ENCODE assay signal across 9 cellular contexts in the genomic region with DNA sequence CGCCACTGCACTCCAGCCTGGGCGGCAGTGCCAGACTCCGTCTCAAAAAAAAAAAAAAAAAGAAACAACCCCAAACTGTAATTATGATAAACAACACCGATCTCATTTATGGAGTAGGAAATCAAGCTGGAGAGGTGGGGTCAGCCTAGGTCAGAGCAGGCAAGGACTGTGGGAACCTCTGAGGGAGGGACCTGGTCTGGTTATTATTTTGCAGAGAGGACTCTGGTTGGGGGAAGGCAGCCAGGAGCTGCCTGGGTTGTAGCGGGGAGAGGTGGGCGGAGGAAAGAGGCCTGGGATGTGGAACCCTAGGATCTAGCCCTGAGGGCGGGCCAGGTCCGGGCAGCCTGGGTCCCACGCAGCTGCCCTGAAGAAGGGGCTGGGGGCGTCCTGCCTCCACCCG. TPM values are rescaled to one million over a fixed set of nuclear protein-coding genes. Genes with fewer than 3 reads are reported as not detected.
A peak's percentile ranks its signal among the peaks of the same experiment; 100 is the strongest.
DNase-seq lines count a peak whose midpoint lies in the region; ATAC-seq and TF ChIP-seq lines count a peak whose summit lies in the region.
"Had no signal": no experiment of that assay in that cellular context is flagged by ENCODE, and none has a peak within 500 bp of the region (broad histone marks: within the 10 kb centered on the region; RNA-seq: fewer than 3 reads in every experiment).

No MANE protein-coding gene starts in this region.

- H3K4me1 ChIP-seq in MM.1S (ENCODE audit: low read length) (peaks cover 5% of the 10 kb centered on the region), adipocyte (ENCODE audit: control insufficient read depth, insufficient read depth, low read length) (peaks cover 3% of the 10 kb centered on the region)

- no peak for TF ChIP-seq CTCF in MM.1S (IDR thresholded peaks at IDR 0.05; ENCODE audit: low read length)

- no peak overlapping the region for H3K27ac ChIP-seq in MM.1S (ENCODE audit: low read length)
- H3K27ac ChIP-seq: epithelial cell of prostate had no signal

- H3K4me3 ChIP-seq in MM.1S (ENCODE audit: low read length) (peak overlapping the region; percentile 73), adipocyte (ENCODE audit: low read length) (peak overlapping the region; percentile 59)

- H3F3A ChIP-seq in MM.1S (ENCODE audit: insufficient read depth, low read length), result no peaks in the 10 kb centered on the region

- H3K9ac ChIP-seq in MM.1S (ENCODE audit: low read length) (peak overlapping the region; percentile 60; the same call in 1 of the 2 replicates), adipocyte (ENCODE audit: low read length) (peak overlapping the region; percentile 78)

- peaks cover 12% of the 10 kb centered on the region; the same call in 1 of the 2 replicates for H3K27me3 ChIP-seq in MM.1S (replicated peaks; ENCODE audit: insufficient read depth, low read length)
- peaks cover 28% of the 10 kb centered on the region for H3K27me3 ChIP-seq in adipocyte (replicated peaks; ENCODE audit: control insufficient read depth, insufficient read depth, low read length)

- peaks cover 2% of the 10 kb centered on the region for H3K4me1 Mint-ChIP-seq in activated T-cell treated with anti-CD3 and anti-CD28 coated beads, Interleukin-2, amount 50 U/mL, for 4 hours (ENCODE audit: low read depth)
- H3K4me1 Mint-ChIP-seq in stimulated activated naive CD8-positive, alpha-beta T cell treated with anti-CD3 and anti-CD28 coated beads, Interleukin-15, Interleukin-2, amounts not matched to agents 100 ng/mL and 50 ng/mL, for 24 hours (ENCODE audit: low read depth), result peaks cover 4% of the 10 kb centered on the region

- H3K27ac Mint-ChIP-seq in stimulated activated naive CD8-positive, alpha-beta T cell treated with anti-CD3 and anti-CD28 coated beads, Interleukin-15, Interleukin-2, amounts not matched to agents 100 ng/mL and 50 ng/mL, for 24 hours, result peak overlapping the region; percentile 65

- no peaks in the 10 kb centered on the region for H4K20me1 ChIP-seq in MM.1S (ENCODE audit: insufficient read depth, low read length)

- H3K9me3 Mint-ChIP-seq in activated T-cell treated with anti-CD3 and anti-CD28 coated beads, Interleukin-2, amount 50 U/mL, for 4 hours, result no peaks in the 10 kb centered on the region
- no peaks in the 10 kb centered on the region for H3K9me3 Mint-ChIP-seq in stimulated activated naive CD8-positive, alpha-beta T cell treated with anti-CD3 and anti-CD28 coated beads, Interleukin-15, Interleukin-2, amounts not matched to agents 100 ng/mL and 50 ng/mL, for 24 hours

- no peaks in the 10 kb centered on the region for H3K79me2 ChIP-seq in MM.1S (ENCODE audit: low read length)

- H3K36me3 ChIP-seq in MM.1S (replicated peaks; ENCODE audit: insufficient read depth, low read length), result no peaks in the 10 kb centered on the region
- H3K36me3 ChIP-seq in adipocyte (ENCODE audit: control insufficient read depth, insufficient read depth, low read length, severe bottlenecking), result no peaks in the 10 kb centered on the region

- DNase-seq in activated T-cell treated with anti-CD3 and anti-CD28 coated beads, Interleukin-2, amount 50 U/mL, for 4 hours, result no peak
- no peak for DNase-seq in activated T-cell treated with anti-CD3 and anti-CD28 coated beads, Interleukin-2, amount 50 U/mL, for 48 hours
- peak; percentile 31 for DNase-seq in MM.1S
- DNase-seq in adipocyte (ENCODE audit: low read depth), result peak; percentile 28
- peak; percentile 66 for DNase-seq in iPS-NIHi11 (ENCODE audit: low spot score)

- H3K4me2 ChIP-seq in MM.1S (ENCODE audit: low read depth, low read length), result peak overlapping the region; percentile 75

- H3K9me3 ChIP-seq in MM.1S (replicated peaks; ENCODE audit: insufficient read depth, low read length), result no peaks in the 10 kb centered on the region
- no peaks in the 10 kb centered on the region for H3K9me3 ChIP-seq in adipocyte (ENCODE audit: control insufficient read depth, low read length)

- no peaks in the 10 kb centered on the region for H3K36me3 Mint-ChIP-seq in activated T-cell treated with anti-CD3 and anti-CD28 coated beads, Interleukin-2, amount 50 U/mL, for 4 hours (ENCODE audit: insufficient read depth)
- no peaks in the 10 kb centered on the region for H3K36me3 Mint-ChIP-seq in stimulated activated naive CD8-positive, alpha-beta T cell treated with anti-CD3 and anti-CD28 coated beads, Interleukin-15, Interleukin-2, amounts not matched to agents 100 ng/mL and 50 ng/mL, for 24 hours (ENCODE audit: low read depth)

- peaks cover 3% of the 10 kb centered on the region for H3K27me3 Mint-ChIP-seq in activated T-cell treated with anti-CD3 and anti-CD28 coated beads, Interleukin-2, amount 50 U/mL, for 4 hours (ENCODE audit: low read depth)
- no peaks in the 10 kb centered on the region for H3K27me3 Mint-ChIP-seq in stimulated activated naive CD8-positive, alpha-beta T cell treated with anti-CD3 and anti-CD28 coated beads, Interleukin-15, Interleukin-2, amounts not matched to agents 100 ng/mL and 50 ng/mL, for 24 hours

- peak overlapping the region; percentile 69 for H3K4me3 Mint-ChIP-seq in activated T-cell treated with anti-CD3 and anti-CD28 coated beads, Interleukin-2, amount 50 U/mL, for 4 hours
- H3K4me3 Mint-ChIP-seq in stimulated activated naive CD8-positive, alpha-beta T cell treated with anti-CD3 and anti-CD28 coated beads, Interleukin-15, Interleukin-2, amounts not matched to agents 100 ng/mL and 50 ng/mL, for 24 hours, result peak overlapping the region; percentile 72

- peak overlapping the region; percentile 56 for H2AFZ ChIP-seq in MM.1S (ENCODE audit: low read length)

- ATAC-seq in activated T-cell treated with anti-CD3 and anti-CD28 coated beads, Interleukin-2, amount 50 U/mL, for 4 hours, result peak; percentile 25 to 32
- no peak for ATAC-seq in GM21423 (IDR thresholded peaks at IDR 0.05; ENCODE audit: unreplicated experiment)
- no peak for ATAC-seq in GM21717 (IDR thresholded peaks at IDR 0.05; ENCODE audit: unreplicated experiment)

- no peaks in the 10 kb centered on the region for H3K9me2 ChIP-seq in MM.1S (replicated peaks; ENCODE audit: insufficient read depth, low read length)

RNA-seq across cellular contexts. Expression of a gene that starts 10.9 kb away (rescaled TPM):
- total RNA-seq in activated T-cell treated with anti-CD3 and anti-CD28 coated beads, Interleukin-2, amount 50 U/mL, for 4 hours, result not detected

RNA-seq across cellular contexts. Expression of a gene that starts 13.9 kb away (rescaled TPM):
- total RNA-seq in activated T-cell treated with anti-CD3 and anti-CD28 coated beads, Interleukin-2, amount 50 U/mL, for 4 hours, result 10 to 100 TPM; 16.8 to 19.4 (median 17.6) TPM

RNA-seq across cellular contexts. Expression of a gene that starts 25.4 kb away (rescaled TPM):
- total RNA-seq in activated T-cell treated with anti-CD3 and anti-CD28 coated beads, Interleukin-2, amount 50 U/mL, for 4 hours, result not detected

RNA-seq across cellular contexts. Expression of a gene that starts 30.2 kb away (rescaled TPM):
- 100 to 1,000 TPM; 115 to 143 (median 117) TPM for total RNA-seq in activated T-cell treated with anti-CD3 and anti-CD28 coated beads, Interleukin-2, amount 50 U/mL, for 4 hours

RNA-seq across cellular contexts. Expression of a gene that starts 35.5 kb away (rescaled TPM):
- 1,000 to 10,000 TPM; 5,588 to 5,699 (median 5,621) TPM for total RNA-seq in activated T-cell treated with anti-CD3 and anti-CD28 coated beads, Interleukin-2, amount 50 U/mL, for 4 hours

Comparison
In these comparisons a context has a peak if more than half of its experiments do, and no peak if none do; other contexts are left out.
1. ATAC-seq: peak in activated T-cell treated with anti-CD3 and anti-CD28 coated beads, Interleukin-2, amount 50 U/mL, for 4 hours (2 of 2); none in GM21423 (single experiment) and GM21717 (single experiment).
2. DNase-seq: peak in MM.1S (single experiment), adipocyte (single experiment) and iPS-NIHi11 (single experiment); none in activated T-cell treated with anti-CD3 and anti-CD28 coated beads, Interleukin-2, amount 50 U/mL, for 4 hours (single experiment) and activated T-cell treated with anti-CD3 and anti-CD28 coated beads, Interleukin-2, amount 50 U/mL, for 48 hours (0 of 2).